ENCODE assay signal across 10 cellular contexts in the genomic region with DNA sequence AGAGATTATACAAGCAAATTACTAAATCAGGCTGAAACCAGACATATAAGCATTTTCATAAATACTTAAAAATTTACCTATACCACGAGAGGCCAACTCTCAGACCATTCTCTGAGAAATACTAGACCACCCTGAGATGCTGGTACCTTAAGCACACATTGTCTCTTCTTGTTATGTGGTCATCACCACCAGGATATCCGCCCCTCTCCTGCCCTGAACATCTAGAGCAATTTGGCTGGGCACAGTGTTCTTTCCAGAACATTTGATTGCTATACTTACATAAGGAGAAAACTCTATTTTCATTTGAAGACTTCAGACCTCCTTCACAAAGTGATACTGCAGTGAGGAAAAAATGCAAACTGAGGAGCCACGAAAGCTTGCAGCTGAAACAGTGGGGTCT. TPM values are rescaled to one million over a fixed set of nuclear protein-coding genes. Genes with fewer than 3 reads are reported as not detected.
DNase-seq lines count a peak whose midpoint lies in the region; ATAC-seq, FAIRE-seq and TF ChIP-seq lines count a peak whose summit lies in the region.
"Had no signal": no experiment of that assay in that cellular context is flagged by ENCODE, and none has a peak within 500 bp of the region (broad histone marks: within the 10 kb centered on the region; RNA-seq: fewer than 3 reads in every experiment).

No MANE protein-coding gene starts in this region.

- TF ChIP-seq POLR2A in body of pancreas (IDR thresholded peaks at IDR 0.05), result no peak

- H3K79me2 ChIP-seq in KMS-11 (ENCODE audit: insufficient read depth, low read depth), result no peaks in the 10 kb centered on the region

- H3K9ac ChIP-seq in KMS-11, result no peak overlapping the region

- no peaks in the 10 kb centered on the region for H3K9me3 Mint-ChIP-seq in activated T-cell treated with anti-CD3 and anti-CD28 coated beads, Interleukin-2, amount 50 U/mL, for 72 hours
- no peaks in the 10 kb centered on the region for H3K9me3 Mint-ChIP-seq in stimulated activated effector memory CD8-positive, alpha-beta T cell treated with anti-CD3 and anti-CD28 coated beads, Interleukin-12 subunit alpha, Interleukin-12 subunit beta, amount 100 ng/mL, for 72 hours
- no peaks in the 10 kb centered on the region for H3K9me3 Mint-ChIP-seq in mesothelial cell of epicardium

- H3K27me3 ChIP-seq in KMS-11 (ENCODE audit: insufficient read depth, low read depth) (peaks cover 8% of the 10 kb centered on the region; the same call in 1 of the 2 replicates), body of pancreas (no peaks in the 10 kb centered on the region)

- H3K4me1 Mint-ChIP-seq in activated T-cell treated with anti-CD3 and anti-CD28 coated beads, Interleukin-2, amount 50 U/mL, for 72 hours (ENCODE audit: low read depth), result peaks cover 88% of the 10 kb centered on the region
- peaks cover 76% of the 10 kb centered on the region for H3K4me1 Mint-ChIP-seq in stimulated activated effector memory CD8-positive, alpha-beta T cell treated with anti-CD3 and anti-CD28 coated beads, Interleukin-12 subunit alpha, Interleukin-12 subunit beta, amount 100 ng/mL, for 72 hours
- peaks cover 5% of the 10 kb centered on the region for H3K4me1 Mint-ChIP-seq in mesothelial cell of epicardium

- intact Hi-C loops in body of pancreas (cut with DNase I), result no loop called here

- H3K27ac Mint-ChIP-seq in activated T-cell treated with anti-CD3 and anti-CD28 coated beads, Interleukin-2, amount 50 U/mL, for 72 hours, result peak overlapping the region; percentile 59
- H3K27ac Mint-ChIP-seq in stimulated activated effector memory CD8-positive, alpha-beta T cell treated with anti-CD3 and anti-CD28 coated beads, Interleukin-12 subunit alpha, Interleukin-12 subunit beta, amount 100 ng/mL, for 72 hours, result peak overlapping the region; percentile 1
- no peak overlapping the region for H3K27ac Mint-ChIP-seq in mesothelial cell of epicardium

- H3K9me3 ChIP-seq in body of pancreas, result no peaks in the 10 kb centered on the region

- H3K4me1 ChIP-seq in KMS-11 (ENCODE audit: low read depth, poor library complexity, severe bottlenecking), result peaks cover 28% of the 10 kb centered on the region
- no peaks in the 10 kb centered on the region for H3K4me1 ChIP-seq in body of pancreas

- H4K20me1 ChIP-seq in KMS-11 (ENCODE audit: insufficient read depth), result no peaks in the 10 kb centered on the region

- H3K4me3 Mint-ChIP-seq in activated T-cell treated with anti-CD3 and anti-CD28 coated beads, Interleukin-2, amount 50 U/mL, for 72 hours, result peak overlapping the region; percentile 63 to 81
- H3K4me3 Mint-ChIP-seq in stimulated activated effector memory CD8-positive, alpha-beta T cell treated with anti-CD3 and anti-CD28 coated beads, Interleukin-12 subunit alpha, Interleukin-12 subunit beta, amount 100 ng/mL, for 72 hours, result peak overlapping the region; percentile 25
- no peak overlapping the region for H3K4me3 Mint-ChIP-seq in mesothelial cell of epicardium

- peak overlapping the region; percentile 53 for H3K4me2 ChIP-seq in KMS-11

- no peak for DNase-seq in activated T-cell treated with anti-CD3 and anti-CD28 coated beads, Interleukin-2, amount 50 U/mL, for 72 hours
- no peak for DNase-seq in activated T-cell treated with anti-CD3 and anti-CD28 coated beads, Interleukin-2, amount 50 U/mL, for 1 hour
- DNase-seq in stimulated activated effector memory CD8-positive, alpha-beta T cell treated with anti-CD3 and anti-CD28 coated beads, Interleukin-12 subunit alpha, Interleukin-12 subunit beta, amount 100 ng/mL, for 72 hours (ENCODE audit: low spot score in 2 of 2), result no peak
- DNase-seq in body of pancreas (no peak), mesothelial cell of epicardium (ENCODE audit: low spot score in 2 of 2, unreplicated experiment in 2 of 2) (no peak), GM19239 (ENCODE audit: insufficient read length, low spot score) (no peak)
- DNase-seq: posterior cingulate gyrus had no signal

- H2AFZ ChIP-seq in KMS-11 (ENCODE audit: low read depth), result no peak overlapping the region

- peaks cover 7% of the 10 kb centered on the region for H3K27me3 Mint-ChIP-seq in activated T-cell treated with anti-CD3 and anti-CD28 coated beads, Interleukin-2, amount 50 U/mL, for 72 hours (ENCODE audit: low read depth)
- H3K27me3 Mint-ChIP-seq in mesothelial cell of epicardium (ENCODE audit: low read depth), result peaks cover 1% of the 10 kb centered on the region

- WGBS in body of pancreas, 2 donors, result 75 to 84% methylated on average over 3 of the region's 3 CpGs

- peak; percentile 24 to 29 for ATAC-seq in activated T-cell treated with anti-CD3 and anti-CD28 coated beads, Interleukin-2, amount 50 U/mL, for 72 hours (replicated peaks in 1 of 2)
- ATAC-seq in HG02759 (IDR thresholded peaks at IDR 0.05; ENCODE audit: unreplicated experiment) (peak; percentile 26), body of pancreas (no peak)
- peak; percentile 39 for ATAC-seq in stimulated activated effector memory CD8-positive, alpha-beta T cell treated with anti-CD3 and anti-CD28 coated beads, Interleukin-12 subunit alpha, Interleukin-12 subunit beta, amount 100 ng/mL, for 72 hours

- peaks cover 0 to 2% of the 10 kb centered on the region in 2 donors for H3K36me3 Mint-ChIP-seq in activated T-cell treated with anti-CD3 and anti-CD28 coated beads, Interleukin-2, amount 50 U/mL, for 72 hours (ENCODE audit: insufficient read depth in 2 of 2)
- H3K36me3 Mint-ChIP-seq in stimulated activated effector memory CD8-positive, alpha-beta T cell treated with anti-CD3 and anti-CD28 coated beads, Interleukin-12 subunit alpha, Interleukin-12 subunit beta, amount 100 ng/mL, for 72 hours, result peaks cover 17% of the 10 kb centered on the region
- H3K36me3 Mint-ChIP-seq in mesothelial cell of epicardium, result no peaks in the 10 kb centered on the region

- H3K27ac ChIP-seq in KMS-11, result no peak overlapping the region
- no peak overlapping the region for H3K27ac ChIP-seq in body of pancreas

- no peak for TF ChIP-seq CTCF in KMS-11 (conservative IDR thresholded peaks at IDR 0.05; ENCODE audit: low read depth, low read length)
- TF ChIP-seq CTCF in body of pancreas (IDR thresholded peaks at IDR 0.05), result no peak
- TF ChIP-seq CTCF in mesothelial cell of epicardium (IDR thresholded peaks at IDR 0.05; ENCODE audit: unreplicated experiment), result no peak

- H3K36me3 ChIP-seq in KMS-11 (ENCODE audit: insufficient read depth) (no peaks in the 10 kb centered on the region), body of pancreas (replicated peaks in 1 of 2; ENCODE audit: insufficient read depth in 1 of 2, low read depth in 2 of 2) (no peaks in the 10 kb centered on the region)

- H3K4me3 ChIP-seq in KMS-11 (IDR thresholded peaks at IDR 0.05; ENCODE audit: insufficient read depth, low read depth, low read length) (no peak overlapping the region), body of pancreas (no peak overlapping the region)

- no peak for FAIRE-seq in GM19239 (lab: Jason Lieb, UNC)
- FAIRE-seq: colon had no signal

RNA-seq across cellular contexts. Expression of a gene that starts 36.2 kb away (rescaled TPM):
- total RNA-seq in activated T-cell treated with anti-CD3 and anti-CD28 coated beads, Interleukin-2, amount 50 U/mL, for 72 hours, result 10 to 100 TPM; 14.3 TPM
- total RNA-seq in body of pancreas (10 to 100 TPM in 1 of 2 donors, 1 to 10 TPM in 1; 5.4 to 12.2 TPM), mesothelial cell of epicardium (3.5 to 4.0 TPM (median 3.7 TPM) in 3 replicates)
